ENCODE assay signal across 29 cellular contexts in the genomic region with DNA sequence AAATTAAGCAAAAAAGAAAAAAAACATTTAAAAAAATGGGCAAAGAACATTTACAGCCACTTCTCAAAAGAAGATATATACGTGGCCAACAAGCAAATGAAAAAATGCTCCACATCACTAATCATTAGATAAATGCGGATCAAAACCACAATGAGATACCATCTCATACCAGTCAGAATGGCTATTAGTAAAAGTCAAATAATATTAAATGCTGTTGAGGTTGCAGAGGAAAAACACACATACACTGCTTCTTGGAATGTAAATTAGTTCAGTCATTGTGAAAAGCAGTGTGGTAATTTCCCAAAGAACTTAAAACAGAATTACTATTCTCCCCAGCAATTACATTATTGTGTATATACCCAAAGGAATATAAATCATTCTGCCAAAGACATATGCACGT.
"Had no signal": no experiment of that assay in that cellular context is flagged by ENCODE, and none has a peak within 500 bp of the region (broad histone marks: within the 10 kb centered on the region; RNA-seq: fewer than 3 reads in every experiment).

No MANE protein-coding gene starts in this region.

- H3K27ac Mint-ChIP-seq: stimulated activated effector memory CD8-positive, alpha-beta T cell treated with anti-CD3 and anti-CD28 coated beads, Interleukin-12 subunit alpha, Interleukin-12 subunit beta, amount 100 ng/mL, for 72 hours; stimulated activated memory B cell treated with anti-CD40 and anti-IgM and Interleukin-4, amounts not matched to agents 10 μg/mL and 1 μg/mL and 100 μg/mL, for 72 hours; stimulated activated naive B cell treated with anti-CD40 and anti-IgM and Interleukin-4, amounts not matched to agents 10 μg/mL and 1 μg/mL and 100 μg/mL, for 72 hours; stimulated activated naive CD8-positive, alpha-beta T cell treated with anti-CD3 and anti-CD28 coated beads, Interleukin-15, amount 100 ng/mL, for 72 hours; stimulated activated naive CD8-positive, alpha-beta T cell treated with anti-CD3 and anti-CD28 coated beads, Interleukin-15, Interleukin-2, amounts not matched to agents 100 ng/mL and 50 ng/mL, for 24 hours; type B pancreatic cell had no signal

- H3K4me3 Mint-ChIP-seq: stimulated activated effector memory CD8-positive, alpha-beta T cell treated with anti-CD3 and anti-CD28 coated beads, Interleukin-12 subunit alpha, Interleukin-12 subunit beta, amount 100 ng/mL, for 72 hours; stimulated activated memory B cell treated with anti-CD40 and anti-IgM and Interleukin-4, amounts not matched to agents 10 μg/mL and 1 μg/mL and 100 μg/mL, for 72 hours; stimulated activated naive B cell treated with anti-CD40 and anti-IgM and Interleukin-4, amounts not matched to agents 10 μg/mL and 1 μg/mL and 100 μg/mL, for 72 hours; stimulated activated naive CD8-positive, alpha-beta T cell treated with anti-CD3 and anti-CD28 coated beads, Interleukin-15, amount 100 ng/mL, for 72 hours; stimulated activated naive CD8-positive, alpha-beta T cell treated with anti-CD3 and anti-CD28 coated beads, Interleukin-15, Interleukin-2, amounts not matched to agents 100 ng/mL and 50 ng/mL, for 24 hours; type B pancreatic cell had no signal

- H3K4me1 Mint-ChIP-seq: stimulated activated effector memory CD8-positive, alpha-beta T cell treated with anti-CD3 and anti-CD28 coated beads, Interleukin-12 subunit alpha, Interleukin-12 subunit beta, amount 100 ng/mL, for 72 hours; stimulated activated memory B cell treated with anti-CD40 and anti-IgM and Interleukin-4, amounts not matched to agents 10 μg/mL and 1 μg/mL and 100 μg/mL, for 72 hours; stimulated activated naive B cell treated with anti-CD40 and anti-IgM and Interleukin-4, amounts not matched to agents 10 μg/mL and 1 μg/mL and 100 μg/mL, for 72 hours; stimulated activated naive CD8-positive, alpha-beta T cell treated with anti-CD3 and anti-CD28 coated beads, Interleukin-15, amount 100 ng/mL, for 72 hours had no signal

- H3K4me1 ChIP-seq: stomach, suprapubic skin, testis, thyroid gland, tibial artery, tibial nerve, transverse colon, upper lobe of left lung, upper lobe of right lung, uterus, vagina had no signal

- ATAC-seq: stimulated activated effector memory CD8-positive, alpha-beta T cell treated with anti-CD3 and anti-CD28 coated beads, Interleukin-12 subunit alpha, Interleukin-12 subunit beta, amount 100 ng/mL, for 72 hours; stimulated activated memory B cell treated with anti-CD40 and anti-IgM and Interleukin-4, amounts not matched to agents 10 μg/mL and 1 μg/mL and 100 μg/mL, for 72 hours; stimulated activated naive B cell treated with anti-CD40 and anti-IgM and Interleukin-4, amounts not matched to agents 10 μg/mL and 1 μg/mL and 100 μg/mL, for 72 hours; stimulated activated naive CD8-positive, alpha-beta T cell treated with anti-CD3 and anti-CD28 coated beads, Interleukin-15, amount 100 ng/mL, for 72 hours; stimulated activated naive CD8-positive, alpha-beta T cell treated with anti-CD3 and anti-CD28 coated beads, Interleukin-15, Interleukin-2, amounts not matched to agents 100 U/mL and 50 U/mL, for 24 hours; upper lobe of right lung had no signal

- H3K36me3 ChIP-seq: stomach, suprapubic skin, thoracic aorta, thyroid gland, tibial artery, tibial nerve, transverse colon, upper lobe of left lung, upper lobe of right lung, uterus, vagina had no signal

- H3K9me3 ChIP-seq: stomach, suprapubic skin, testis, thoracic aorta, thyroid gland, tibial artery, tibial nerve, transverse colon, upper lobe of left lung, upper lobe of right lung, uterus, vagina had no signal

- H3K9me3 Mint-ChIP-seq: type B pancreatic cell had no signal

- H3K27me3 ChIP-seq: stomach, suprapubic skin, testis, thyroid gland, tibial artery, tibial nerve, transverse colon, upper lobe of left lung, upper lobe of right lung, uterus, vagina had no signal

- H3K27ac ChIP-seq: stomach, suprapubic skin, testis, thoracic aorta, thyroid gland, tibial artery, tibial nerve, transverse colon, upper lobe of left lung, upper lobe of right lung, uterus, vagina had no signal

- DNase-seq: stimulated activated CD4-positive, alpha-beta T cell treated with anti-CD3 and anti-CD28 coated beads, Interleukin-2, amount 100 ng/mL, for 48 hours; stimulated activated CD4-positive, alpha-beta T cell treated with anti-CD3 and anti-CD28 coated beads, Interleukin-4, amount 100 ng/mL, for 1 hour; stimulated activated CD4-positive, alpha-beta T cell treated with anti-CD3 and anti-CD28 coated beads, Interleukin-4, amount 100 ng/mL, for 24 hours; stimulated activated CD4-positive, alpha-beta T cell treated with anti-CD3 and anti-CD28 coated beads, Interleukin-4, amount 100 ng/mL, for 4 hours; stimulated activated CD8-positive, alpha-beta memory T cell treated with anti-CD3 and anti-CD28 coated beads, Interleukin-4, amount 100 ng/mL, for 48 hours; stimulated activated naive B cell treated with anti-CD40 and anti-IgM and Interleukin-4, amounts not matched to agents 10 μg/mL and 1 μg/mL and 100 μg/mL, for 72 hours; stimulated activated naive CD4-positive, alpha-beta T cell; stimulated activated naive CD4-positive, alpha-beta T cell treated with Interleukin-2 at 50 U/mL for 16 hours; stimulated activated naive CD8-positive, alpha-beta T cell treated with anti-CD3 and anti-CD28 coated beads, Interleukin-15, amount 100 ng/mL, for 72 hours; stimulated activated naive CD8-positive, alpha-beta T cell treated with anti-CD3 and anti-CD28 coated beads, Interleukin-15, Interleukin-2, amounts not matched to agents 100 U/mL and 50 U/mL, for 24 hours; stomach; substantia nigra; testis; thyroid gland; tibial artery; transverse colon; trophoblast cell; upper lobe of left lung; upper lobe of right lung; uterus had no signal

- H3K4me3 ChIP-seq: stomach, suprapubic skin, testis, thoracic aorta, thyroid gland, tibial artery, tibial nerve, transverse colon, upper lobe of left lung, upper lobe of right lung, uterus, vagina had no signal

- FAIRE-seq: urothelium cell line had no signal

- H3K27me3 Mint-ChIP-seq: stimulated activated memory B cell treated with anti-CD40 and anti-IgM and Interleukin-4, amounts not matched to agents 10 μg/mL and 1 μg/mL and 100 μg/mL, for 72 hours; stimulated activated naive B cell treated with anti-CD40 and anti-IgM and Interleukin-4, amounts not matched to agents 10 μg/mL and 1 μg/mL and 100 μg/mL, for 72 hours; stimulated activated naive CD8-positive, alpha-beta T cell treated with anti-CD3 and anti-CD28 coated beads, Interleukin-15, amount 100 ng/mL, for 72 hours; stimulated activated naive CD8-positive, alpha-beta T cell treated with anti-CD3 and anti-CD28 coated beads, Interleukin-15, Interleukin-2, amounts not matched to agents 100 ng/mL and 50 ng/mL, for 24 hours; type B pancreatic cell had no signal

- H3K36me3 Mint-ChIP-seq: stimulated activated effector memory CD8-positive, alpha-beta T cell treated with anti-CD3 and anti-CD28 coated beads, Interleukin-12 subunit alpha, Interleukin-12 subunit beta, amount 100 ng/mL, for 72 hours; stimulated activated memory B cell treated with anti-CD40 and anti-IgM and Interleukin-4, amounts not matched to agents 10 μg/mL and 1 μg/mL and 100 μg/mL, for 72 hours; stimulated activated naive B cell treated with anti-CD40 and anti-IgM and Interleukin-4, amounts not matched to agents 10 μg/mL and 1 μg/mL and 100 μg/mL, for 72 hours; type B pancreatic cell had no signal
